ENCODE assay signal across 11 cellular contexts in the genomic region with DNA sequence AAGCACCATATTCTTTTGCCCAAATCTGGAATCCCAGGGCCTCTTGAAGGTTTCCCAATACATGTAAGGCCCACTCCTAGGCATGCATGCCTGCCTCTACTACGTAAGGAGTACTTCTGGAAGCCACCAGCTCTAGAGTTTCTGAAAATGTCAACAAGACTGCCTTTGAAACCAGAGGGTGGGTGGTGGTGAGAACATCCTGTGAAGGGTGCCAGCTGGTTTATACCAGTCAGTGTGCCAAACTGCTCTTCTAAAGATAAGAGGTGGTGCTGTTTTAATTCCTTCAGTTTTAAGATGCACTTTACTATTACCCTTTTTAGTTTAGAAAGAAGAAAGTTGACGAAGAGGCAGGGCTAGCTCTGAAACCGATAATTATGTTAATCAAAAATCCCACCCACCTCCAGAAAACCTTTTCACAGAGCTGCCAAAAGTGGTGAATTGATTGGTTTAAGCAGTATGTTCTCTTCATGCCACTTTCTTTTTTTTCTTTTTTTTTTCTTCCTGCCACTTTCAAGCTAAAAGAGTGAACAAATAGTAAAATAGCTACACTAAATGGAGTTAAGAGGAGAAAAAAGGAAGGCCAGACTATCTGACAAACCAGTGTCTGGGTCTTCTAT. TPM values are rescaled to one million over a fixed set of nuclear protein-coding genes. Genes with fewer than 3 reads are reported as not detected.
DNase-seq lines count a peak whose midpoint lies in the region; ATAC-seq and TF ChIP-seq lines count a peak whose summit lies in the region.
"Had no signal": no experiment of that assay in that cellular context is flagged by ENCODE, and none has a peak within 500 bp of the region (broad histone marks: within the 10 kb centered on the region; RNA-seq: fewer than 3 reads in every experiment).

No MANE protein-coding gene starts in this region.

- no peak overlapping the region for H3K4me2 ChIP-seq in osteoblast (ENCODE audit: insufficient read depth, low read length)

- no peaks in the 10 kb centered on the region for H3K79me2 ChIP-seq in osteoblast (ENCODE audit: insufficient read depth, low read length)

- 82% methylated on average over 3 of the region's 3 CpGs for WGBS in prostate gland

- peaks cover 16 to 77% (median 24%) of the 10 kb centered on the region in 4 donors for H3K4me1 Mint-ChIP-seq in CD4-positive, CD25-positive, alpha-beta regulatory T cell
- H3K4me1 Mint-ChIP-seq in activated T-helper 1 cell treated with anti-CD3 and anti-CD28 coated beads, Interleukin-12 subunit alpha, Interleukin-12 subunit beta, Interleukin-2, Interleukin-4 antibody, amounts not matched to agents 30 ng/mL and 10 ng/mL and 1 ng/mL, durations not matched to agents 14 hours and 24 hours and 36 hours (ENCODE audit: low read depth), result peaks cover 28% of the 10 kb centered on the region

- peak; percentile 19 to 95 (median 84) for DNase-seq in CD4-positive, CD25-positive, alpha-beta regulatory T cell
- DNase-seq in activated T-helper 1 cell treated with anti-CD3 and anti-CD28 coated beads, Interleukin-12 subunit alpha, Interleukin-12 subunit beta, Interleukin-2, Interleukin-4 antibody, amounts not matched to agents 30 ng/mL and 10 ng/mL and 1 ng/mL, durations not matched to agents 14 hours and 24 hours and 36 hours (ENCODE audit: low spot score), result no peak
- DNase-seq in osteoblast (ENCODE audit: insufficient read length, low spot score, missing footprints), result no peak
- no peak for DNase-seq in cerebellar nuclear complex (lab: John Stamatoyannopoulos, UW)
- no peak for DNase-seq in RKO (ENCODE audit: low spot score)
- DNase-seq in prostate gland (ENCODE audit: low spot score), result no peak
- DNase-seq in cerebellar cortex (ENCODE audit: low spot score), result no peak
- DNase-seq: activated B cell treated with CpG ODN at 0.5 μM for 24 hours, foreskin keratinocyte, NCI-H2107 had no signal

- H3K27me3 ChIP-seq in CD4-positive, CD25-positive, alpha-beta regulatory T cell (ENCODE audit: control insufficient read depth, insufficient read depth, low read length), result no peaks in the 10 kb centered on the region
- no peaks in the 10 kb centered on the region for H3K27me3 ChIP-seq in osteoblast (ENCODE audit: insufficient read depth, low read length)
- no peaks in the 10 kb centered on the region for H3K27me3 ChIP-seq in prostate gland (replicated peaks; ENCODE audit: insufficient read depth)
- H3K27me3 ChIP-seq: foreskin keratinocyte had no signal

- H3K4me1 ChIP-seq in CD4-positive, CD25-positive, alpha-beta regulatory T cell (ENCODE audit: control insufficient read depth, insufficient read depth, low read length, poor library complexity, severe bottlenecking), result peaks cover 39% of the 10 kb centered on the region
- H3K4me1 ChIP-seq in osteoblast (ENCODE audit: insufficient read depth, low read length) (peaks cover 20% of the 10 kb centered on the region), prostate gland (replicated peaks) (no peaks in the 10 kb centered on the region)
- H3K4me1 ChIP-seq: foreskin keratinocyte had no signal

- ATAC-seq in CD4-positive, CD25-positive, alpha-beta regulatory T cell (ENCODE audit: low read depth in 2 of 2), result peak; percentile 99
- ATAC-seq in HG03432 (IDR thresholded peaks at IDR 0.05; ENCODE audit: unreplicated experiment), result peak; percentile 84
- ATAC-seq: foreskin keratinocyte had no signal

- no peaks in the 10 kb centered on the region for H3K9me3 ChIP-seq in CD4-positive, CD25-positive, alpha-beta regulatory T cell (ENCODE audit: control insufficient read depth in 2 of 2, low read length in 2 of 2)
- H3K9me3 ChIP-seq in osteoblast (ENCODE audit: low read depth, low read length) (no peaks in the 10 kb centered on the region), prostate gland (no peaks in the 10 kb centered on the region)

- H3K9me3 Mint-ChIP-seq in CD4-positive, CD25-positive, alpha-beta regulatory T cell, result no peaks in the 10 kb centered on the region
- H3K9me3 Mint-ChIP-seq in activated T-helper 1 cell treated with anti-CD3 and anti-CD28 coated beads, Interleukin-12 subunit alpha, Interleukin-12 subunit beta, Interleukin-2, Interleukin-4 antibody, amounts not matched to agents 30 ng/mL and 10 ng/mL and 1 ng/mL, durations not matched to agents 14 hours and 24 hours and 36 hours, result no peaks in the 10 kb centered on the region
- H3K9me3 Mint-ChIP-seq: activated B cell treated with CpG ODN at 0.5 μM for 24 hours had no signal

- peak overlapping the region; percentile 83 for H3K27ac ChIP-seq in CD4-positive, CD25-positive, alpha-beta regulatory T cell (ENCODE audit: insufficient read depth, low read length, poor library complexity, severe bottlenecking)
- H3K27ac ChIP-seq in osteoblast (ENCODE audit: low read depth, low read length) (peak overlapping the region; percentile 7), prostate gland (no peak overlapping the region)
- H3K27ac ChIP-seq: foreskin keratinocyte had no signal

- peaks cover 22% of the 10 kb centered on the region for H3K36me3 Mint-ChIP-seq in CD4-positive, CD25-positive, alpha-beta regulatory T cell
- H3K36me3 Mint-ChIP-seq in activated T-helper 1 cell treated with anti-CD3 and anti-CD28 coated beads, Interleukin-12 subunit alpha, Interleukin-12 subunit beta, Interleukin-2, Interleukin-4 antibody, amounts not matched to agents 30 ng/mL and 10 ng/mL and 1 ng/mL, durations not matched to agents 14 hours and 24 hours and 36 hours (ENCODE audit: low read depth), result peaks cover 7% of the 10 kb centered on the region

- peak overlapping the region; percentile 57 for H2AFZ ChIP-seq in osteoblast (ENCODE audit: low read length)

- no peaks in the 10 kb centered on the region for H3K36me3 ChIP-seq in CD4-positive, CD25-positive, alpha-beta regulatory T cell (ENCODE audit: control insufficient read depth, insufficient read depth, low read length)
- no peaks in the 10 kb centered on the region for H3K36me3 ChIP-seq in osteoblast (ENCODE audit: insufficient read depth, low read length)
- no peaks in the 10 kb centered on the region for H3K36me3 ChIP-seq in prostate gland

- H4K20me1 ChIP-seq in osteoblast (ENCODE audit: insufficient read depth, low read length), result no peaks in the 10 kb centered on the region

- peak overlapping the region; percentile 35 to 80 (median 76) for H3K4me3 Mint-ChIP-seq in CD4-positive, CD25-positive, alpha-beta regulatory T cell
- peak overlapping the region; percentile 22 for H3K4me3 Mint-ChIP-seq in activated T-helper 1 cell treated with anti-CD3 and anti-CD28 coated beads, Interleukin-12 subunit alpha, Interleukin-12 subunit beta, Interleukin-2, Interleukin-4 antibody, amounts not matched to agents 30 ng/mL and 10 ng/mL and 1 ng/mL, durations not matched to agents 14 hours and 24 hours and 36 hours
- H3K4me3 Mint-ChIP-seq: activated B cell treated with CpG ODN at 0.5 μM for 24 hours had no signal

- intact Hi-C loops in activated T-helper 1 cell treated with anti-CD3 and anti-CD28 coated beads, Interleukin-12 subunit alpha, Interleukin-12 subunit beta, Interleukin-2, Interleukin-4 antibody, amounts not matched to agents 30 ng/mL and 10 ng/mL and 1 ng/mL, durations not matched to agents 14 hours and 24 hours and 36 hours (cut with micrococcal nuclease), result loop anchor here (1.0 kb wide), 1 partner anchor 8 kb away; no protein-coding TSS in a partner anchor
- intact Hi-C loops in prostate gland (cut with DNase I), result no loop called here

- peak overlapping the region; percentile 99 to 100 (median 99) for H3K27ac Mint-ChIP-seq in CD4-positive, CD25-positive, alpha-beta regulatory T cell
- H3K27ac Mint-ChIP-seq in activated T-helper 1 cell treated with anti-CD3 and anti-CD28 coated beads, Interleukin-12 subunit alpha, Interleukin-12 subunit beta, Interleukin-2, Interleukin-4 antibody, amounts not matched to agents 30 ng/mL and 10 ng/mL and 1 ng/mL, durations not matched to agents 14 hours and 24 hours and 36 hours, result peak overlapping the region; percentile 88
- H3K27ac Mint-ChIP-seq: activated B cell treated with CpG ODN at 0.5 μM for 24 hours had no signal

- no peaks in the 10 kb centered on the region for H3K27me3 Mint-ChIP-seq in CD4-positive, CD25-positive, alpha-beta regulatory T cell
- H3K27me3 Mint-ChIP-seq in activated T-helper 1 cell treated with anti-CD3 and anti-CD28 coated beads, Interleukin-12 subunit alpha, Interleukin-12 subunit beta, Interleukin-2, Interleukin-4 antibody, amounts not matched to agents 30 ng/mL and 10 ng/mL and 1 ng/mL, durations not matched to agents 14 hours and 24 hours and 36 hours (ENCODE audit: insufficient read depth), result no peaks in the 10 kb centered on the region
- H3K27me3 Mint-ChIP-seq: activated B cell treated with CpG ODN at 0.5 μM for 24 hours had no signal

- no peak for TF ChIP-seq POLR2A in prostate gland (IDR thresholded peaks at IDR 0.05)

- peak overlapping the region; percentile 77 for H3K4me3 ChIP-seq in CD4-positive, CD25-positive, alpha-beta regulatory T cell (ENCODE audit: low read depth, low read length)
- no peak overlapping the region for H3K4me3 ChIP-seq in osteoblast (ENCODE audit: insufficient read depth, low read length)
- H3K4me3 ChIP-seq in prostate gland, result no peak overlapping the region

- TF ChIP-seq CTCF in osteoblast (IDR thresholded peaks at IDR 0.05; ENCODE audit: extremely low read depth, low read depth, low read length) (no peak), prostate gland (IDR thresholded peaks at IDR 0.05) (no peak)

RNA-seq across cellular contexts. Expression of gene WDR89, which starts 8.8 kb away (rescaled TPM):
- 14.6 TPM for total RNA-seq in CD4-positive, CD25-positive, alpha-beta regulatory T cell
- 10 to 100 TPM; 15.5 to 21.5 (median 20.2) TPM for polyA plus RNA-seq in CD4-positive, CD25-positive, alpha-beta regulatory T cell
- 26.8 and 27.4 TPM in 2 replicates for total RNA-seq in activated T-helper 1 cell treated with anti-CD3 and anti-CD28 coated beads, Interleukin-12 subunit alpha, Interleukin-12 subunit beta, Interleukin-2, Interleukin-4 antibody, amounts not matched to agents 30 ng/mL and 10 ng/mL and 1 ng/mL, durations not matched to agents 14 hours and 24 hours and 36 hours
- total RNA-seq in osteoblast (8.3 and 10.5 TPM in 2 replicates), prostate gland (1 to 10 TPM; 4.9 to 8.9 TPM)

Comparison
In these comparisons a context has a peak if more than half of its experiments do, and no peak if none do; other contexts are left out.
1. DNase-seq: peak in CD4-positive, CD25-positive, alpha-beta regulatory T cell (3 of 3); none in activated T-helper 1 cell treated with anti-CD3 and anti-CD28 coated beads, Interleukin-12 subunit alpha, Interleukin-12 subunit beta, Interleukin-2, Interleukin-4 antibody, amounts not matched to agents 30 ng/mL and 10 ng/mL and 1 ng/mL, durations not matched to agents 14 hours and 24 hours and 36 hours (single experiment), osteoblast (single experiment), cerebellar nuclear complex (0 of 2), RKO (single experiment), prostate gland (single experiment) and cerebellar cortex (single experiment).
2. H3K27ac ChIP-seq: peak in CD4-positive, CD25-positive, alpha-beta regulatory T cell (single experiment) and osteoblast (single experiment); none in prostate gland (0 of 2).